ENCODE assay signal across 11 cellular contexts in genomic region chr1:112702420-112703261, GRCh38. TPM values are rescaled to one million over a fixed set of nuclear protein-coding genes. Genes with fewer than 3 reads are reported as not detected.
DNase-seq lines count a peak whose midpoint lies in the region; ATAC-seq and TF ChIP-seq lines count a peak whose summit lies in the region.
"Had no signal": no experiment of that assay in that cellular context is flagged by ENCODE, and none has a peak within 500 bp of the region (broad histone marks: within the 10 kb centered on the region; RNA-seq: fewer than 3 reads in every experiment).

No MANE protein-coding gene starts in this region.

- H3K36me3 Mint-ChIP-seq in stimulated activated naive CD8-positive, alpha-beta T cell treated with anti-CD3 and anti-CD28 coated beads, Interleukin-15, Interleukin-2, amounts not matched to agents 100 ng/mL and 50 ng/mL, for 24 hours (ENCODE audit: low read depth), result peaks cover 26% of the 10 kb centered on the region
- H3K36me3 Mint-ChIP-seq in neural progenitor cell (peaks cover 21% of the 10 kb centered on the region), GM23338 (ENCODE audit: low read depth) (peaks cover 50% of the 10 kb centered on the region)

- H3K4me1 Mint-ChIP-seq in stimulated activated naive CD8-positive, alpha-beta T cell treated with anti-CD3 and anti-CD28 coated beads, Interleukin-15, Interleukin-2, amounts not matched to agents 100 ng/mL and 50 ng/mL, for 24 hours (ENCODE audit: low read depth), result peaks cover 73% of the 10 kb centered on the region
- peaks cover 68% of the 10 kb centered on the region for H3K4me1 Mint-ChIP-seq in neural progenitor cell
- H3K4me1 Mint-ChIP-seq in GM23338, result peaks cover 88% of the 10 kb centered on the region

- peaks cover 30% of the 10 kb centered on the region for H4K20me1 ChIP-seq in neural progenitor cell (ENCODE audit: low read depth)
- peaks cover 25% of the 10 kb centered on the region for H4K20me1 ChIP-seq in GM23338 (replicated peaks; ENCODE audit: insufficient read depth)

- H3K4me3 Mint-ChIP-seq in stimulated activated naive CD8-positive, alpha-beta T cell treated with anti-CD3 and anti-CD28 coated beads, Interleukin-15, Interleukin-2, amounts not matched to agents 100 ng/mL and 50 ng/mL, for 24 hours, result no peak overlapping the region
- peak overlapping the region; percentile 38 for H3K4me3 Mint-ChIP-seq in neural progenitor cell
- no peak overlapping the region for H3K4me3 Mint-ChIP-seq in GM23338

- peak overlapping the region in 53 of 59 donors; percentile 3 to 96 (median 87) for H3K27ac ChIP-seq in dorsolateral prefrontal cortex
- no peak overlapping the region for H3K27ac ChIP-seq in neural progenitor cell
- H3K27ac ChIP-seq in GM23338 (ENCODE audit: low read depth), result no peak overlapping the region

- peaks cover 2% of the 10 kb centered on the region for H3K27me3 Mint-ChIP-seq in stimulated activated naive CD8-positive, alpha-beta T cell treated with anti-CD3 and anti-CD28 coated beads, Interleukin-15, Interleukin-2, amounts not matched to agents 100 ng/mL and 50 ng/mL, for 24 hours
- peaks cover 25% of the 10 kb centered on the region for H3K27me3 Mint-ChIP-seq in neural progenitor cell (ENCODE audit: insufficient read depth, low read depth)
- H3K27me3 Mint-ChIP-seq in GM23338 (ENCODE audit: insufficient read depth, low read depth, poor library complexity), result peaks cover 49% of the 10 kb centered on the region

- TF ChIP-seq CTCF in dorsolateral prefrontal cortex (IDR thresholded peaks at IDR 0.05 in 54 of 56, conservative IDR thresholded peaks at IDR 0.05 in 2 of 56; ENCODE audit: low read depth in 1 of 56, partially characterized antibody in 56 of 56) (no peak), neural progenitor cell (IDR thresholded peaks at IDR 0.05) (no peak), GM23338 (conservative IDR thresholded peaks at IDR 0.05; ENCODE audit: low read depth in 2 of 2) (no peak)

- H3K9me2 ChIP-seq in GM23338 (ENCODE audit: insufficient read depth), result no peaks in the 10 kb centered on the region

- ATAC-seq in stimulated activated naive CD8-positive, alpha-beta T cell treated with anti-CD3 and anti-CD28 coated beads, Interleukin-15, Interleukin-2, amounts not matched to agents 100 U/mL and 50 U/mL, for 24 hours, result no peak
- ATAC-seq in GM23338 (no peak), HG03571 (IDR thresholded peaks at IDR 0.05; ENCODE audit: unreplicated experiment) (no peak)
- ATAC-seq: sciatic nerve had no signal

- no peak overlapping the region for H3K9ac ChIP-seq in neural progenitor cell

- no peaks in the 10 kb centered on the region for H3K9me3 Mint-ChIP-seq in stimulated activated naive CD8-positive, alpha-beta T cell treated with anti-CD3 and anti-CD28 coated beads, Interleukin-15, Interleukin-2, amounts not matched to agents 100 ng/mL and 50 ng/mL, for 24 hours
- no peaks in the 10 kb centered on the region for H3K9me3 Mint-ChIP-seq in neural progenitor cell
- no peaks in the 10 kb centered on the region; the same call in 2 of the 3 replicates for H3K9me3 Mint-ChIP-seq in GM23338

- H3K4me1 ChIP-seq in neural progenitor cell, result peaks cover 21% of the 10 kb centered on the region
- peaks cover 66% of the 10 kb centered on the region for H3K4me1 ChIP-seq in GM23338 (ENCODE audit: insufficient read depth)

- no peaks in the 10 kb centered on the region for H3K9me3 ChIP-seq in neural progenitor cell (ENCODE audit: low read depth)

- intact Hi-C loops in dorsolateral prefrontal cortex (cut with DNase I), result loop anchor here (5.0 kb wide), 2 partner anchors 65 to 305 kb away; partner anchors contain the start of gene CTTNBP2NL (in 1 of the 2)

- no peaks in the 10 kb centered on the region for H3K79me2 ChIP-seq in neural progenitor cell (ENCODE audit: low read depth)
- H3K79me2 ChIP-seq in GM23338 (replicated peaks; ENCODE audit: insufficient read depth), result peaks cover 10% of the 10 kb centered on the region; the same call in 1 of the 2 replicates

- H3K27me3 ChIP-seq in dorsolateral prefrontal cortex (no peaks in the 10 kb centered on the region), neural progenitor cell (peaks cover 9% of the 10 kb centered on the region), GM23338 (ENCODE audit: insufficient read depth) (peaks cover 37% of the 10 kb centered on the region)

- H3K4me2 ChIP-seq in neural progenitor cell (no peak overlapping the region), GM23338 (no peak overlapping the region)

- DNase-seq in stimulated activated naive CD8-positive, alpha-beta T cell treated with anti-CD3 and anti-CD28 coated beads, Interleukin-15, Interleukin-2, amounts not matched to agents 100 U/mL and 50 U/mL, for 24 hours, result no peak
- DNase-seq in dorsolateral prefrontal cortex, result peak in 1 of 10 donors; percentile 23
- DNase-seq in neural progenitor cell (ENCODE audit: low spot score), result no peak
- no peak for DNase-seq in GM23338 (ENCODE audit: low spot score)
- no peak for DNase-seq in stimulated activated CD4-positive, alpha-beta T cell treated with anti-CD3 and anti-CD28 coated beads, Interleukin-2, amount 100 ng/mL, for 48 hours
- no peak for DNase-seq in AML-193 (lab: John Stamatoyannopoulos, UW)
- DNase-seq: NCI-H2029, RPMI8226 had no signal

- no peaks in the 10 kb centered on the region for H3K36me3 ChIP-seq in neural progenitor cell
- peaks cover 4% of the 10 kb centered on the region; the same call in 1 of the 2 replicates for H3K36me3 ChIP-seq in GM23338 (ENCODE audit: insufficient read depth)

- H3K27ac Mint-ChIP-seq in stimulated activated naive CD8-positive, alpha-beta T cell treated with anti-CD3 and anti-CD28 coated beads, Interleukin-15, Interleukin-2, amounts not matched to agents 100 ng/mL and 50 ng/mL, for 24 hours, result peak overlapping the region; percentile 90
- H3K27ac Mint-ChIP-seq in neural progenitor cell, result peak overlapping the region; percentile 9
- H3K27ac Mint-ChIP-seq in GM23338, result no peak overlapping the region

- no peak overlapping the region for H2AFZ ChIP-seq in neural progenitor cell (replicated peaks)
- no peak overlapping the region for H2AFZ ChIP-seq in GM23338

- H3F3A ChIP-seq in neural progenitor cell (ENCODE audit: low read depth) (peaks cover 11% of the 10 kb centered on the region), GM23338 (replicated peaks; ENCODE audit: low read depth) (peaks cover 12% of the 10 kb centered on the region; the same call in 1 of the 2 replicates)

- H3K4me3 ChIP-seq in dorsolateral prefrontal cortex, result no peak overlapping the region
- no peak overlapping the region for H3K4me3 ChIP-seq in neural progenitor cell
- H3K4me3 ChIP-seq in GM23338, result no peak overlapping the region

TF ChIP-seq in GM23338, 12 proteins besides CTCF, POLR2A, EP300 and RAD21 (continues in another document):
- TF ChIP-seq ZNF114 (CRISPR knock-in tag; IDR thresholded peaks at IDR 0.05) (no peak), EZH2 (IDR thresholded peaks at IDR 0.05; ENCODE audit: low read depth, unreplicated experiment) (no peak), CREB1 (CRISPR knock-in tag; IDR thresholded peaks at IDR 0.05; ENCODE audit: low read depth) (no peak), REST (IDR thresholded peaks at IDR 0.05; ENCODE audit: unreplicated experiment) (no peak), POLR2AphosphoS5 (IDR thresholded peaks at IDR 0.05; ENCODE audit: low read depth) (no peak; the same call in 1 of the 2 replicates), ZNF331 (CRISPR knock-in tag; IDR thresholded peaks at IDR 0.05; ENCODE audit: low read depth) (no peak), STAT1 (IDR thresholded peaks at IDR 0.05; ENCODE audit: unreplicated experiment) (no peak)

RNA-seq across cellular contexts. Expression of gene RHOC, which starts 4.3 kb away (rescaled TPM):
- total RNA-seq in dorsolateral prefrontal cortex (100 to 1,000 TPM in 21 of 120 experiments, 10 to 100 TPM in 99; 36.8 to 162 (median 72.5) TPM), neural progenitor cell (ENCODE audit: low replicate concordance) (36.3 and 41.8 TPM in 2 replicates)
- total RNA-seq in GM23338 (2014; rRNA removed; shearing (Covaris generic)), result 51.3 and 65.4 TPM in 2 replicates
- polyA plus RNA-seq in GM23338 (2016; fragmentation: Nextera tagmentation; extraction: Ambion mirVana), result 73.5 and 76.7 TPM in 2 replicates

RNA-seq across cellular contexts. Expression of gene PPM1J, which starts 12.5 kb away (rescaled TPM):
- total RNA-seq in dorsolateral prefrontal cortex, result 10 to 100 TPM in 6 of 120 experiments, 1 to 10 TPM in 114; 2.4 to 11.9 (median 6.6) TPM
- total RNA-seq in neural progenitor cell (ENCODE audit: low replicate concordance), result 1.8 and 2.7 TPM in 2 replicates
- total RNA-seq in GM23338 (2014; rRNA removed; shearing (Covaris generic)), result 12.7 and 22.4 TPM in 2 replicates
- polyA plus RNA-seq in GM23338 (2016; fragmentation: Nextera tagmentation; extraction: Ambion mirVana), result 17.9 and 19.0 TPM in 2 replicates

RNA-seq across cellular contexts. Expression of gene MOV10, which starts 28.2 kb away (rescaled TPM):
- 10 to 100 TPM; 12.5 to 54.5 (median 25.7) TPM for total RNA-seq in dorsolateral prefrontal cortex
- total RNA-seq in neural progenitor cell (ENCODE audit: low replicate concordance), result 47.5 and 92.2 TPM in 2 replicates
- total RNA-seq in GM23338 (2014; rRNA removed; shearing (Covaris generic)), result 56.8 and 77.6 TPM in 2 replicates
- 52.4 and 53.6 TPM in 2 replicates for polyA plus RNA-seq in GM23338 (2016; fragmentation: Nextera tagmentation; extraction: Ambion mirVana)

Comparison
In these comparisons a context has a peak if more than half of its experiments do, and no peak if none do; other contexts are left out.
1. H3K27ac ChIP-seq: peak in dorsolateral prefrontal cortex (53 of 59); none in neural progenitor cell (single experiment) and GM23338 (single experiment).